In the genomic region with DNA sequence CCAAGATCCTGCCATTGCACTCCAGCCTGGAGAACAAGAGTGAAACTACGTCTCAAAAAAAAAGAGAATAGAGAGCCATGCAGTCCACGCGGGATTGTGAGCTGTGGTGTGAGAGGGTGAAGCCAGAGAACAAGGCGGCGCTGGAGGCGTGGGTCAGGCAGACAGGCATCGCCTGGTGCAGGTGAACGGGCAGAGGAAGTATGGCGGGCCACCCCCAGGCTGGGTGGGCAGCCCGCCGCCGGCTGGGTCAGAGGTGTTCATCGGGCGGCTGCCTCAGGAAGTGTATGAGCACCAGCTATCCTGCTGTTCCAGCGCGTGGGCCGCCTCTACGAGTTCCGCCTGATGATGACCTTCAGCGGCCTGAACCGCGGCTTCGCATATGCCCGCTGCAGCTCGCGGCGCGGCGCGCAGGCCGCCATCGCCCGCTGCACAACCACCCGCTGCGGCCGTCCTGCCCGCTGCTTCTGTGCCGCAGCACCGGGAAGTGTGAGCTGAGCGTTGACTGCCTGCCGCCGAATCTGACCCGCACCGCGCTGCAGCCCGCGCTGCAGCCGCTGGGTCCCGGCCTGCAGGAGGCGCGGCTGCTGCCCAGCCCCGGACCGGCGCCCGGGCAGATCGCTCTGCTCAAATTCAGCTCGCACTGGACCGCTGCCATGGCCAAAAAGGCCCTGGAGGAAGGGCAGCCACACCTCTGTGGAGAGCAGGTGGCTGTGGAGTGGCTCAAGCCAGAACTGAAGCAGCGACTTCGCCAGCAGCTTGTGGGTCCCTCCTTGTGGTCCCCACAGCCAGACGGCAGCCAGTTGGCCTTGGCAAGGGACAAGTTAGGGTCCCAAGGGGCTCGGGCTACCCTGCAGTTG, we compare ENCODE assay signal across 8 cellular contexts.
DNase-seq lines count a peak whose midpoint lies in the region; ATAC-seq and TF ChIP-seq lines count a peak whose summit lies in the region.
"Not testable (repeated sequence)": the region's sequence is repeated elsewhere in the genome, so short reads cannot be mapped to it uniquely, and the experiment has no call there.

No MANE protein-coding gene starts in this region.

- TF ChIP-seq CTCF in AG09309 (IDR thresholded peaks at IDR 0.05; ENCODE audit: control insufficient read depth, insufficient read depth, low read depth, low read length, missing control alignments); activated CD8-positive, alpha-beta T cell treated with anti-CD3 and anti-CD28 coated beads for 36 hours (IDR thresholded peaks at IDR 0.05); cardiac fibroblast (IDR thresholded peaks at IDR 0.05; ENCODE audit: low read depth, low read length): not testable (repeated sequence)
- peak in 6 of 12 donors; percentile 9 to 42 (median 28) for TF ChIP-seq CTCF in heart left ventricle (IDR thresholded peaks at IDR 0.05)

- H3K4me1 ChIP-seq in heart left ventricle: peaks cover 0 to 26% (median 7%) of the 10 kb centered on the region in 12 donors
- not testable (repeated sequence) for H3K4me1 ChIP-seq in mucosa of stomach (ENCODE audit: control insufficient read depth, insufficient read depth, low read length)

- not testable (repeated sequence) for H3K27me3 ChIP-seq in heart left ventricle; mucosa of stomach (ENCODE audit: control insufficient read depth, insufficient read depth, low read length)

- not testable (repeated sequence) for H3K36me3 Mint-ChIP-seq in activated CD8-positive, alpha-beta T cell treated with anti-CD3 and anti-CD28 coated beads for 36 hours (ENCODE audit: low read depth)

- peak overlapping the region in 7 of 12 donors; percentile 28 to 88 (median 69) for H3K27ac ChIP-seq in heart left ventricle

- not testable (repeated sequence) for H3K36me3 ChIP-seq in heart left ventricle; mucosa of stomach (ENCODE audit: control insufficient read depth, insufficient read depth, low read length)

- not testable (repeated sequence) for H3K27me3 Mint-ChIP-seq in activated CD8-positive, alpha-beta T cell treated with anti-CD3 and anti-CD28 coated beads for 36 hours

- not testable (repeated sequence) for DNase-seq in AG09309 (ENCODE audit: low read depth)
- DNase-seq in NAMALWA (ENCODE audit: low spot score) (peak; percentile 62), cardiac fibroblast (ENCODE audit: low read depth in 2 of 2) (peak; percentile 36 to 39), heart left ventricle (peak in 3 of 5 donors; percentile 36 to 77 (median 49))
- DNase-seq in activated CD8-positive, alpha-beta T cell treated with anti-CD3 and anti-CD28 coated beads for 36 hours: peak; percentile 68
- DNase-seq in stimulated activated CD4-positive, alpha-beta T cell treated with anti-CD3 and anti-CD28 coated beads, Interleukin-15, amount 100 ng/mL, for 24 hours: peak; percentile 48

- H3K9ac ChIP-seq in mucosa of stomach (ENCODE audit: low read length): peak overlapping the region; percentile 86

- CTCF ChIA-PET in activated CD8-positive, alpha-beta T cell treated with anti-CD3 and anti-CD28 coated beads for 36 hours (lab: Charles Lee): not testable (repeated sequence)

- not testable (repeated sequence) for H3K9me3 ChIP-seq in heart left ventricle; mucosa of stomach (ENCODE audit: control insufficient read depth, low read length)

- ATAC-seq in activated CD8-positive, alpha-beta T cell treated with anti-CD3 and anti-CD28 coated beads for 36 hours: peak; percentile 28
- ATAC-seq in heart left ventricle: peak in 3 of 4 donors; percentile 19 to 67 (median 21)

- peak overlapping the region; percentile 85 for H3K27ac Mint-ChIP-seq in activated CD8-positive, alpha-beta T cell treated with anti-CD3 and anti-CD28 coated beads for 36 hours

- H3K9me3 Mint-ChIP-seq in activated CD8-positive, alpha-beta T cell treated with anti-CD3 and anti-CD28 coated beads for 36 hours: not testable (repeated sequence)

- POLR2A ChIA-PET in activated CD8-positive, alpha-beta T cell treated with anti-CD3 and anti-CD28 coated beads for 36 hours (lab: Charles Lee): interaction anchor here (0.9 to 1.7 kb wide), 5 partner anchors 11 to 275 kb away, joined by 3 to 7 read pairs (median 3); no protein-coding TSS in a partner anchor

- intact Hi-C loops in activated CD8-positive, alpha-beta T cell treated with anti-CD3 and anti-CD28 coated beads for 36 hours (cut with micrococcal nuclease): not testable (repeated sequence)
- intact Hi-C loops in heart left ventricle (cut with DNase I): loop anchor here in 1 of 10 donors (5.0 to 10.0 kb wide), 3 partner anchors 191 to 676 kb away; no protein-coding TSS in a partner anchor

- H3K4me3 ChIP-seq in AG09309 (ENCODE audit: control insufficient read depth, low read depth, low read length) (peak overlapping the region; percentile 94), cardiac fibroblast (replicated peaks in 1 of 2; ENCODE audit: low read depth in 2 of 2, low read length in 2 of 2) (peak overlapping the region; percentile 77 to 78), heart left ventricle (peak overlapping the region; percentile 39 to 94 (median 82))
- not testable (repeated sequence) for H3K4me3 ChIP-seq in mucosa of stomach (ENCODE audit: low read length)

- TF ChIP-seq POLR2A in GM18526 (IDR thresholded peaks at IDR 0.05; ENCODE audit: extremely low read depth, insufficient read length): peak; percentile 24
- TF ChIP-seq POLR2A in heart left ventricle (IDR thresholded peaks at IDR 0.05): not testable (repeated sequence)

- H3K4me1 Mint-ChIP-seq in activated CD8-positive, alpha-beta T cell treated with anti-CD3 and anti-CD28 coated beads for 36 hours (ENCODE audit: low read depth): peaks cover 12% of the 10 kb centered on the region

- 1 to 4% (median 3%) methylated on average over 9 to 54 of the region's 62 CpGs for WGBS in heart left ventricle, 4 donors

- peak overlapping the region; percentile 86 for H3K4me3 Mint-ChIP-seq in activated CD8-positive, alpha-beta T cell treated with anti-CD3 and anti-CD28 coated beads for 36 hours
